12 cellular contexts compared by ENCODE assay signal in the genomic region with DNA sequence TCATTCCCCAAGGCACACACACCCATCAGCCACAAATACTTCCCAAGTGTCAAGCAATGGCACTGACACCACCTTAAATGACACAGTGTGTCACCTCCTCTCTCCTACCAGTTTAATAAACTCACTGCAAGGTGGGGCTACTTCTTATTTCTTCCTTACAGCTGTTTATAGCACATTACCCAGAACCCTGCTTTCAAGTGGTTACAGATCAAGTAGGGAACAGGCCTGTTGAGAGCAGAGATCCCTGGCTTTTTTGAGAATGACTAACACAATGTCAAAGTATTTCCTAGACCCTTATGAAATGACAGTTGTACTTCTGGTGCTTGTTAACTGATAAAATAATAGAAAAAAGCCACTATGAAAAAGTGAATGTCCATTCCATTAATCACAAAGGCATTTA. TPM values are rescaled to one million over a fixed set of nuclear protein-coding genes. Genes with fewer than 3 reads are reported as not detected.
DNase-seq lines count a peak whose midpoint lies in the region; ATAC-seq and TF ChIP-seq lines count a peak whose summit lies in the region.
"Had no signal": no experiment of that assay in that cellular context is flagged by ENCODE, and none has a peak within 500 bp of the region (broad histone marks: within the 10 kb centered on the region; RNA-seq: fewer than 3 reads in every experiment).

No MANE protein-coding gene starts in this region.

- peak overlapping the region in 3 of 4 donors; percentile 4 to 36 (median 30) for H3K27ac ChIP-seq in transverse colon
- H3K27ac ChIP-seq: neural progenitor cell, thyroid gland had no signal

- no peak for ATAC-seq in activated T-cell treated with anti-CD3 and anti-CD28 coated beads, Interleukin-2, amount 50 U/mL, for 72 hours (replicated peaks in 1 of 2)
- peak; percentile 64 for ATAC-seq in activated naive CD8-positive, alpha-beta T cell treated with anti-CD3 and anti-CD28 coated beads, Interleukin-2, amount 50 U/mL, for 24 hours
- peak; percentile 82 for ATAC-seq in left colon

- no peak for TF ChIP-seq EP300 in transverse colon (IDR thresholded peaks at IDR 0.05; ENCODE audit: low read depth)

- no peaks in the 10 kb centered on the region for H3K9me3 ChIP-seq in transverse colon
- H3K9me3 ChIP-seq: thyroid gland had no signal

- peaks cover 2 to 3% of the 10 kb centered on the region in 2 donors for H3K36me3 Mint-ChIP-seq in activated T-cell treated with anti-CD3 and anti-CD28 coated beads, Interleukin-2, amount 50 U/mL, for 72 hours (ENCODE audit: insufficient read depth in 2 of 2)
- peaks cover 30% of the 10 kb centered on the region for H3K36me3 Mint-ChIP-seq in activated naive CD8-positive, alpha-beta T cell treated with anti-CD3 and anti-CD28 coated beads, Interleukin-2, amount 50 U/mL, for 24 hours (ENCODE audit: low read depth)

- in situ Hi-C loops in transverse colon (cut with MboI; ENCODE audit: low pct_ligation_motif_present in 1 of 4, low pct_unique_long_range_greater_than_20kb in 1 of 4, low sequenced_read_pairs in 3 of 4) = no loop called here

- H3K4me1 ChIP-seq in transverse colon = peaks cover 7 to 38% (median 17%) of the 10 kb centered on the region in 4 donors

- H3K27me3 ChIP-seq in transverse colon = no peaks in the 10 kb centered on the region
- H3K27me3 ChIP-seq: thyroid gland had no signal

- H3K27me3 Mint-ChIP-seq in activated T-cell treated with anti-CD3 and anti-CD28 coated beads, Interleukin-2, amount 50 U/mL, for 72 hours (ENCODE audit: low read depth) = no peaks in the 10 kb centered on the region
- no peaks in the 10 kb centered on the region for H3K27me3 Mint-ChIP-seq in activated naive CD8-positive, alpha-beta T cell treated with anti-CD3 and anti-CD28 coated beads, Interleukin-2, amount 50 U/mL, for 24 hours

- TF ChIP-seq POLR2A in transverse colon (IDR thresholded peaks at IDR 0.05) (no peak), lower leg skin (IDR thresholded peaks at IDR 0.05) (no peak)

- no peaks in the 10 kb centered on the region for H3K36me3 ChIP-seq in transverse colon
- H3K36me3 ChIP-seq: neural progenitor cell, thyroid gland had no signal

- H3K4me3 ChIP-seq in transverse colon (no peak overlapping the region), lower leg skin (ENCODE audit: low read depth, poor library complexity, severe bottlenecking) (no peak overlapping the region)
- H3K4me3 ChIP-seq: neural progenitor cell, thyroid gland had no signal

- peak overlapping the region in 1 of 2 donors; percentile 7 for H3K4me3 Mint-ChIP-seq in activated T-cell treated with anti-CD3 and anti-CD28 coated beads, Interleukin-2, amount 50 U/mL, for 72 hours
- no peak overlapping the region for H3K4me3 Mint-ChIP-seq in activated naive CD8-positive, alpha-beta T cell treated with anti-CD3 and anti-CD28 coated beads, Interleukin-2, amount 50 U/mL, for 24 hours
- H3K4me3 Mint-ChIP-seq: neural progenitor cell had no signal

- intact Hi-C loops in left colon (cut with DNase I, micrococcal nuclease) = no loop called here
- intact Hi-C loops in transverse colon (cut with DNase I; ENCODE audit: low total_unique reads) = no loop called here
- intact Hi-C loops in lower leg skin (cut with DNase I; ENCODE audit: low total_unique reads) = no loop called here

- no peak for DNase-seq in activated T-cell treated with anti-CD3 and anti-CD28 coated beads, Interleukin-2, amount 50 U/mL, for 72 hours
- no peak for DNase-seq in activated T-cell treated with anti-CD3 and anti-CD28 coated beads, Interleukin-2, amount 50 U/mL, for 1 hour
- no peak for DNase-seq in activated naive CD8-positive, alpha-beta T cell treated with anti-CD3 and anti-CD28 coated beads, Interleukin-2, amount 50 U/mL, for 24 hours
- DNase-seq in left colon (no peak), transverse colon (no peak), DMS53 treated with DMSO at 0.1 percent for 48 hours (lab: John Stamatoyannopoulos, UW; ENCODE audit: unreplicated experiment) (no peak), lower leg skin (ENCODE audit: low spot score in 2 of 2) (no peak)
- no peak for DNase-seq in stimulated activated naive CD4-positive, alpha-beta T cell (lab: John Stamatoyannopoulos, UW)
- DNase-seq: NCI-H526 treated with DMSO at 0.1 percent for 48 hours; stimulated activated CD4-positive, alpha-beta T cell treated with anti-CD3 and anti-CD28 coated beads, Interleukin-2, amount 100 ng/mL, for 48 hours; thyroid gland had no signal

- TF ChIP-seq CTCF in transverse colon (IDR thresholded peaks at IDR 0.05) (no peak), lower leg skin (IDR thresholded peaks at IDR 0.05) (no peak)

- peaks cover 98% of the 10 kb centered on the region for H3K4me1 Mint-ChIP-seq in activated T-cell treated with anti-CD3 and anti-CD28 coated beads, Interleukin-2, amount 50 U/mL, for 72 hours (ENCODE audit: low read depth)
- H3K4me1 Mint-ChIP-seq in activated naive CD8-positive, alpha-beta T cell treated with anti-CD3 and anti-CD28 coated beads, Interleukin-2, amount 50 U/mL, for 24 hours = peaks cover 96% of the 10 kb centered on the region

- H3K9me3 Mint-ChIP-seq in activated T-cell treated with anti-CD3 and anti-CD28 coated beads, Interleukin-2, amount 50 U/mL, for 72 hours = no peaks in the 10 kb centered on the region
- no peaks in the 10 kb centered on the region for H3K9me3 Mint-ChIP-seq in activated naive CD8-positive, alpha-beta T cell treated with anti-CD3 and anti-CD28 coated beads, Interleukin-2, amount 50 U/mL, for 24 hours
- H3K9me3 Mint-ChIP-seq: neural progenitor cell had no signal

- H3K27ac Mint-ChIP-seq in activated T-cell treated with anti-CD3 and anti-CD28 coated beads, Interleukin-2, amount 50 U/mL, for 72 hours = peak overlapping the region; percentile 75
- peak overlapping the region; percentile 84 for H3K27ac Mint-ChIP-seq in activated naive CD8-positive, alpha-beta T cell treated with anti-CD3 and anti-CD28 coated beads, Interleukin-2, amount 50 U/mL, for 24 hours
- H3K27ac Mint-ChIP-seq: neural progenitor cell had no signal

RNA-seq across cellular contexts. Expression of a gene that starts 19.8 kb away (rescaled TPM):
- 10 to 100 TPM; 76.0 to 84.1 TPM for total RNA-seq in activated T-cell treated with anti-CD3 and anti-CD28 coated beads, Interleukin-2, amount 50 U/mL, for 72 hours
- 10 to 100 TPM; 29.1 to 30.0 TPM for total RNA-seq in left colon
- total RNA-seq in transverse colon = 100 to 1,000 TPM in 1 of 4 donors, 10 to 100 TPM in 3; 33.3 to 113 (median 50.5) TPM
- 10 to 100 TPM; 25.9 to 42.4 (median 29.3) TPM for total RNA-seq in lower leg skin

RNA-seq across cellular contexts. Expression of a gene that starts 47.9 kb away (rescaled TPM):
- total RNA-seq in activated T-cell treated with anti-CD3 and anti-CD28 coated beads, Interleukin-2, amount 50 U/mL, for 72 hours = not detected
- not detected for total RNA-seq in left colon
- total RNA-seq in transverse colon = not detected
- not detected for total RNA-seq in lower leg skin

Comparison
In these comparisons a context has a peak if more than half of its experiments do, and no peak if none do; other contexts are left out.
1. ATAC-seq: peak in activated naive CD8-positive, alpha-beta T cell treated with anti-CD3 and anti-CD28 coated beads, Interleukin-2, amount 50 U/mL, for 24 hours (single experiment) and left colon (single experiment); none in activated T-cell treated with anti-CD3 and anti-CD28 coated beads, Interleukin-2, amount 50 U/mL, for 72 hours (0 of 2).